Comparison of ENCODE assay signal across 14 cellular contexts in the genomic region with DNA sequence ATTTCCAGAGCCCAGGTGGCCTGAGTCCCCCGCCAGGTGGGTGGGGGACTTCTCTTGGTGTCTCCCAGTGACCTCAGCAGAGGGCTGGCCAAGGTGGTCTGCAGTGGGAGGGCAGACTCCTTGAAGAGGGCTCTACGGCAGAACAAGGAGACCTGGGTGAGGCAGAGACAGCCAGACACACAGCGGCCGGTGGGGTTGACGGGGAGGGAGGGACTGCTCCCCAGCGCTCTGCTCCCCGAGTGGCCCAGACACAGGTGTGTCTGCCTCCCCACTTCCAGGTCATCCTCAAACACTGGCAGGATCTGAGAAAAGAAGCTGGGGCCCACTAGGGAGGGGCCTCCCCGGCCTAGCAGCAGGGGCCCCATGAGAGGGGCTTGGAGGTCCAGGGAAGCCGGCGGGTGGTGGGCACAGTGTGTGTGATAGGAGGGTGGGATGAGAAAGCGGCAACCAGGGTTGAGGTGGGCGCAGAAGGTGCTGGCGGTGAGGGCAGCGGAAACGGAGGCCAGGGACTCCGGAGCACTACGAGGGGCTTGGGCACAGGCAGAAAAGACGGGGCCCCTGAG. TPM values are rescaled to one million over a fixed set of nuclear protein-coding genes. Genes with fewer than 3 reads are reported as not detected.
DNase-seq lines count a peak whose midpoint lies in the region; ATAC-seq and TF ChIP-seq lines count a peak whose summit lies in the region.
"Had no signal": no experiment of that assay in that cellular context is flagged by ENCODE, and none has a peak within 500 bp of the region (broad histone marks: within the 10 kb centered on the region; RNA-seq: fewer than 3 reads in every experiment).

No MANE protein-coding gene starts in this region.

- TF ChIP-seq POLR2A in prostate gland (IDR thresholded peaks at IDR 0.05) = no peak

- H3K36me3 ChIP-seq in right atrium auricular region (peaks cover 4% of the 10 kb centered on the region), endocrine pancreas (ENCODE audit: control insufficient read depth, insufficient read depth, low read length) (peaks cover 3% of the 10 kb centered on the region), prostate gland (no peaks in the 10 kb centered on the region)

- ATAC-seq in left ventricle myocardium superior (no peak), HG03378 (IDR thresholded peaks at IDR 0.05; ENCODE audit: unreplicated experiment) (no peak)
- ATAC-seq: GM23338 had no signal

- no peaks in the 10 kb centered on the region for H3K27me3 ChIP-seq in right atrium auricular region
- no peaks in the 10 kb centered on the region for H3K27me3 ChIP-seq in endocrine pancreas (ENCODE audit: control insufficient read depth, insufficient read depth, low read length)
- H3K27me3 ChIP-seq in prostate gland (replicated peaks; ENCODE audit: insufficient read depth) = no peaks in the 10 kb centered on the region

- peak overlapping the region; percentile 89 to 96 for H3K27ac ChIP-seq in right atrium auricular region
- H3K27ac ChIP-seq in prostate gland = peak overlapping the region; percentile 88 to 93

- DNase-seq in right atrium auricular region (ENCODE audit: low spot score) = no peak
- DNase-seq in left ventricle myocardium superior = no peak
- no peak for DNase-seq in prostate gland (ENCODE audit: low spot score)
- DNase-seq in kidney tubule cell (ENCODE audit: low spot score) = no peak
- DNase-seq: Calu3; CD4-positive, alpha-beta memory T cell; COR-L47; DMS53; DMS79 treated with DMSO at 0.1 percent for 48 hours; GF-D8 had no signal

- WGBS in prostate gland = 92% methylated on average over 18 of the region's 18 CpGs

- H3K9me3 ChIP-seq in right atrium auricular region = no peaks in the 10 kb centered on the region
- H3K9me3 ChIP-seq in endocrine pancreas (ENCODE audit: control insufficient read depth, low read length) = no peaks in the 10 kb centered on the region
- no peaks in the 10 kb centered on the region for H3K9me3 ChIP-seq in prostate gland

- H3K4me1 ChIP-seq in right atrium auricular region (peaks cover 0 to 73% of the 10 kb centered on the region in 2 donors), endocrine pancreas (ENCODE audit: control insufficient read depth, insufficient read depth, low read length) (no peaks in the 10 kb centered on the region), prostate gland (replicated peaks) (peaks cover 45% of the 10 kb centered on the region)

- H3K4me3 ChIP-seq in right atrium auricular region (no peak overlapping the region), endocrine pancreas (ENCODE audit: control insufficient read depth, insufficient read depth, low read length) (no peak overlapping the region), prostate gland (no peak overlapping the region)
- H3K4me3 ChIP-seq: GM23338 had no signal

- TF ChIP-seq CTCF in right atrium auricular region (IDR thresholded peaks at IDR 0.05) = no peak
- TF ChIP-seq CTCF in prostate gland (IDR thresholded peaks at IDR 0.05) = no peak

- intact Hi-C loops in left ventricle myocardium superior (cut with micrococcal nuclease) (no loop called here), prostate gland (cut with DNase I) (no loop called here)

- H3K9ac ChIP-seq in endocrine pancreas (ENCODE audit: control insufficient read depth, insufficient read depth, low read length) = peak overlapping the region; percentile 45

RNA-seq across cellular contexts. Expression of a gene that starts 30.1 kb away (rescaled TPM):
- total RNA-seq in right atrium auricular region = 10 to 100 TPM; 19.2 to 23.6 TPM
- total RNA-seq in left ventricle myocardium superior = 32.5 TPM
- 100 to 1,000 TPM; 114 to 199 TPM for total RNA-seq in prostate gland
- total RNA-seq: CD4-positive, alpha-beta memory T cell had no signal

RNA-seq across cellular contexts. Expression of a gene that starts 42.2 kb away (rescaled TPM):
- 1 to 10 TPM in 1 of 2 donors, under 1 TPM in 1; 0.37 to 1.1 TPM for total RNA-seq in right atrium auricular region
- 0.45 TPM for total RNA-seq in left ventricle myocardium superior
- 1 to 10 TPM in 1 of 2 donors, under 1 TPM in 1; 0.09 to 1.2 TPM for total RNA-seq in prostate gland
- total RNA-seq: A172; Calu3; CD4-positive, alpha-beta memory T cell had no signal
